8 cellular contexts compared by ENCODE assay signal in genomic region chr6:87589693-87590416, GRCh38. TPM values are rescaled to one million over a fixed set of nuclear protein-coding genes. Genes with fewer than 3 reads are reported as not detected.
DNase-seq lines count a peak whose midpoint lies in the region; ATAC-seq and TF ChIP-seq lines count a peak whose summit lies in the region.

ORC3 (plus strand) TSS chr6:87590135; CDS start chr6:87590169, 34 bp downstream.
RARS2 (minus strand) TSS chr6:87589987; CDS start chr6:87589957, 30 bp downstream.

- peak within 1 kb of the TSS; percentile 87 for H3K27ac Mint-ChIP-seq in type B pancreatic cell

- H3K9me3 ChIP-seq in adipocyte (ENCODE audit: control insufficient read depth, low read length) (no peaks in the 10 kb centered on the region), cardiac muscle cell (ENCODE audit: low read depth) (no peaks in the 10 kb centered on the region)

- peaks cover 20% of the 10 kb centered on the region for H3K36me3 Mint-ChIP-seq in type B pancreatic cell

- H3K27ac ChIP-seq in cardiac muscle cell, result peak within 1 kb of the TSS; percentile 72

- H3K27me3 ChIP-seq in adipocyte (replicated peaks; ENCODE audit: control insufficient read depth, insufficient read depth, low read length) (no peaks in the 10 kb centered on the region), cardiac muscle cell (no peaks in the 10 kb centered on the region)

- peak within 1 kb of the TSS; percentile 96 for H3K9ac ChIP-seq in adipocyte (ENCODE audit: low read length)

- H3K9me3 Mint-ChIP-seq in type B pancreatic cell, result no peaks in the 10 kb centered on the region

- peaks cover 22% of the 10 kb centered on the region for H3K4me1 Mint-ChIP-seq in type B pancreatic cell (ENCODE audit: unreplicated experiment)

- peak; percentile 100 for ATAC-seq in HG02798 (IDR thresholded peaks at IDR 0.05; ENCODE audit: poor library complexity, unreplicated experiment)

- H3K4me3 Mint-ChIP-seq in type B pancreatic cell, result peak within 1 kb of the TSS; percentile 96

- DNase-seq in NCI-H1436 (lab: John Stamatoyannopoulos, UW), result peak; percentile 93
- DNase-seq in T follicular helper cell (ENCODE audit: low read depth), result peak; percentile 89
- peak; percentile 99 for DNase-seq in adipocyte (ENCODE audit: low read depth)
- peak; percentile 96 to 97 for DNase-seq in cardiac muscle cell (ENCODE audit: low read depth in 1 of 2, low spot score in 1 of 2)
- peak; percentile 95 for DNase-seq in pons (ENCODE audit: low spot score)
- peak; percentile 93 for DNase-seq in type B pancreatic cell (ENCODE audit: extremely low spot score, unreplicated experiment)

- H3K36me3 ChIP-seq in adipocyte (ENCODE audit: control insufficient read depth, insufficient read depth, low read length, severe bottlenecking) (peaks cover 6% of the 10 kb centered on the region), cardiac muscle cell (peaks cover 10% of the 10 kb centered on the region)

- H3K4me3 ChIP-seq in GM12875 (ENCODE audit: low read depth, low read length), result peak within 1 kb of the TSS; percentile 83
- peak within 1 kb of the TSS; percentile 98 for H3K4me3 ChIP-seq in adipocyte (ENCODE audit: low read length)
- H3K4me3 ChIP-seq in cardiac muscle cell, result peak within 1 kb of the TSS; percentile 75

- no peaks in the 10 kb centered on the region for H3K27me3 Mint-ChIP-seq in type B pancreatic cell

- H3K4me1 ChIP-seq in adipocyte (ENCODE audit: control insufficient read depth, insufficient read depth, low read length) (peaks cover 30% of the 10 kb centered on the region), cardiac muscle cell (ENCODE audit: low read depth) (peaks cover 15% of the 10 kb centered on the region)

- no peak for TF ChIP-seq CTCF in GM12875 (IDR thresholded peaks at IDR 0.05; ENCODE audit: borderline replicate concordance, insufficient read depth, low read depth, low read length)
- no peak for TF ChIP-seq CTCF in cardiac muscle cell (IDR thresholded peaks at IDR 0.05; ENCODE audit: low read depth, low read length)
- no peak for TF ChIP-seq CTCF in type B pancreatic cell (conservative IDR thresholded peaks at IDR 0.05)

RNA-seq across cellular contexts. Expression of gene ORC3, which starts in this region (rescaled TPM):
- 19.2 and 21.5 TPM in 2 replicates for total RNA-seq in cardiac muscle cell
- 32.2 and 40.8 TPM in 2 replicates for polyA plus RNA-seq in cardiac muscle cell
- total RNA-seq in type B pancreatic cell (ENCODE audit: low replicate concordance), result 24.5 and 33.6 TPM in 2 replicates

RNA-seq across cellular contexts. Expression of gene RARS2, which starts in this region (rescaled TPM):
- total RNA-seq in cardiac muscle cell, result 30.7 and 42.1 TPM in 2 replicates
- 77.4 and 83.3 TPM in 2 replicates for polyA plus RNA-seq in cardiac muscle cell
- total RNA-seq in type B pancreatic cell (ENCODE audit: low replicate concordance), result 39.8 and 41.3 TPM in 2 replicates

Comparison
In these comparisons a context has a peak if more than half of its experiments do, and no peak if none do; other contexts are left out.
1. Peak in every context shown above with its lines: DNase-seq, ATAC-seq, H3K4me3 ChIP-seq and H3K27ac ChIP-seq.